In the genomic region with DNA sequence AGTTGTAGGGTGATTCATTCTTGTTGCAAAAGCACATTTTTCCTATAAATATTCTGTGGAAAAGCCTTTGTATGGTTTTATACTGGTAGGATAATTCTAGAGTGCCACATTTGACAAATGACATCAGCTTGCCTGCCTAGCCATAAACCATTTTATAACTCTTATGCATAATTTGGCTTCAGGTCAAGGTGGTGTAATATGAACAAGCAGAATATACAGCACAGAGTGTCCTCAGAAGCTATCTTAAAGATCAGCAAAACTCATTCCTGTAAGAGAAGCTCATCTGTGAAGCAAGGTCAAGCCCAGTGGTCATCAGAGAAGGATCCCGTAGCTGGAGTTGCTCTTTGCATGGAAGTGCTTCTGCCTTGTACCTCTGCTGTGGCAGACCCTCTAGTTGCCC, we compare ENCODE assay signal across 1 cellular context.
TF ChIP-seq lines count a peak whose summit lies in the region.

No MANE protein-coding gene starts in this region.

TF ChIP-seq in K562, 482 proteins besides CTCF, POLR2A, EP300 and RAD21:
- TF ChIP-seq, protein P1, sequence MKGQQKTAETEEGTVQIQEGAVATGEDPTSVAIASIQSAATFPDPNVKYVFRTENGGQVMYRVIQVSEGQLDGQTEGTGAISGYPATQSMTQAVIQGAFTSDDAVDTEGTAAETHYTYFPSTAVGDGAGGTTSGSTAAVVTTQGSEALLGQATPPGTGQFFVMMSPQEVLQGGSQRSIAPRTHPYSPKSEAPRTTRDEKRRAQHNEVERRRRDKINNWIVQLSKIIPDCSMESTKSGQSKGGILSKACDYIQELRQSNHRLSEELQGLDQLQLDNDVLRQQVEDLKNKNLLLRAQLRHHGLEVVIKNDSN (CRISPR knock-in tag; IDR thresholded peaks at IDR 0.05) = no peak
- TF ChIP-seq HNRNPK (IDR thresholded peaks at IDR 0.05; ENCODE audit: low read depth, low read length, poor library complexity, severe bottlenecking) = no peak
- no peak for TF ChIP-seq PYGO2 (tag; IDR thresholded peaks at IDR 0.05)
TF ChIP-seq in K562: peak in this region for 0.
